In the genomic region with DNA sequence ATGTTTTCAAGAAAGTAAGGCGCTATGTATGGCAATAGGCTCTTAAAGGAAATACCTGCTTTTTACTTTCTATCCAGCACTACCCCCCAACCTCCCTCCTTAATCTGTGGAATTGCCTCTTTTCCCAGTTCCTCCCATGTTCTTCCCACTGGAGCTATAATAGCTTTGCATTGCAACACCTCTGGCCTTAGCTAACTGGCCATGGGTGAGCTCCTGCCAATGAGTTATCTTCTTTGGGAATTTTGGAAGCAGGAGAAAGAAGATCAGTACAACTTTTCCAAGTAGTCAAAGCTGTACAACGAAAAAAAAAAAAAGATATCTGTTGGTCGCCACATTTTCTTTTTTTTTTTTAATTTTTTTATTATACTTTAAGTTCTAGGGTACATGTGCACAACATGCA, we compare ENCODE assay signal across 25 cellular contexts.
"Had no signal": no experiment of that assay in that cellular context is flagged by ENCODE, and none has a peak within 500 bp of the region (broad histone marks: within the 10 kb centered on the region; RNA-seq: fewer than 3 reads in every experiment).

No MANE protein-coding gene starts in this region.

- H3K36me3 Mint-ChIP-seq: activated naive CD8-positive, alpha-beta T cell had no signal

- H3K4me2 ChIP-seq: SK-N-SH had no signal

- ATAC-seq: Panc1 had no signal

- DNase-seq: activated CD4-positive, CD25-positive, alpha-beta regulatory T cell; activated CD8-positive, alpha-beta memory T cell treated with anti-CD3 and anti-CD28 coated beads, Interleukin-2, amount 50 U/mL, for 48 hours; activated CD8-positive, alpha-beta T cell treated with anti-CD3 and anti-CD28 coated beads for 36 hours; activated effector memory CD4-positive, alpha-beta T cell treated with Interleukin-2 at 50 U/mL for 16 hours; activated naive CD4-positive, alpha-beta T cell treated with anti-CD3 and anti-CD28 coated beads for 36 hours; activated T-cell treated with anti-CD3 and anti-CD28 coated beads, Interleukin-2, amount 50 U/mL, for 1 hour; amygdala; brain microvascular endothelial cell; cerebellar nuclear complex; NCI-H1048; NCI-H146; NCI-H187 treated with DMSO at 0.1 percent for 48 hours; NCI-H2081 treated with DMSO at 0.1 percent for 48 hours; NCI-H2171; NCI-H226; NCI-H526; NCI-H774; Right ventricle myocardium superior; SJCRH30; SK-N-SH had no signal

- H3K9me3 Mint-ChIP-seq: activated CD8-positive, alpha-beta T cell treated with anti-CD3 and anti-CD28 coated beads for 36 hours had no signal

- H3K27ac Mint-ChIP-seq: activated CD8-positive, alpha-beta T cell treated with anti-CD3 and anti-CD28 coated beads for 36 hours; activated naive CD4-positive, alpha-beta T cell treated with anti-CD3 and anti-CD28 coated beads for 36 hours; activated naive CD8-positive, alpha-beta T cell had no signal

- H3K27ac ChIP-seq: brain microvascular endothelial cell, cardiac muscle cell, RWPE1, SJCRH30, VCaP had no signal

- H3K27me3 ChIP-seq: brain microvascular endothelial cell, cardiac muscle cell, SJCRH30 had no signal

- H3K27me3 Mint-ChIP-seq: activated naive CD8-positive, alpha-beta T cell had no signal

- H3K4me1 ChIP-seq: SJCRH30 had no signal

- H3K9ac ChIP-seq: SK-N-SH had no signal

- H3K9me2 ChIP-seq: SK-N-SH had no signal

- H3K36me3 ChIP-seq: brain microvascular endothelial cell, cardiac muscle cell, SJCRH30 had no signal

- H3K9me3 ChIP-seq: SJCRH30, SK-N-SH had no signal

- H3K4me3 ChIP-seq: cardiac muscle cell, SJCRH30 had no signal
